1 cellular context compared by ENCODE assay signal in genomic region chr3:52373676-52374075, GRCh38.
TF ChIP-seq lines count a peak whose summit lies in the region.

No MANE protein-coding gene starts in this region.

TF ChIP-seq in GM12878, 131 proteins besides CTCF, POLR2A, EP300 and RAD21:
- TF ChIP-seq ETV6 (conservative IDR thresholded peaks at IDR 0.05 in 1 of 2, IDR thresholded peaks at IDR 0.05 in 1 of 2; ENCODE audit: borderline replicate concordance in 1 of 2, low read depth in 1 of 2), result no peak
- TF ChIP-seq ASH2L (IDR thresholded peaks at IDR 0.05; ENCODE audit: borderline replicate concordance, low read depth), result no peak
- TF ChIP-seq, protein P1, sequence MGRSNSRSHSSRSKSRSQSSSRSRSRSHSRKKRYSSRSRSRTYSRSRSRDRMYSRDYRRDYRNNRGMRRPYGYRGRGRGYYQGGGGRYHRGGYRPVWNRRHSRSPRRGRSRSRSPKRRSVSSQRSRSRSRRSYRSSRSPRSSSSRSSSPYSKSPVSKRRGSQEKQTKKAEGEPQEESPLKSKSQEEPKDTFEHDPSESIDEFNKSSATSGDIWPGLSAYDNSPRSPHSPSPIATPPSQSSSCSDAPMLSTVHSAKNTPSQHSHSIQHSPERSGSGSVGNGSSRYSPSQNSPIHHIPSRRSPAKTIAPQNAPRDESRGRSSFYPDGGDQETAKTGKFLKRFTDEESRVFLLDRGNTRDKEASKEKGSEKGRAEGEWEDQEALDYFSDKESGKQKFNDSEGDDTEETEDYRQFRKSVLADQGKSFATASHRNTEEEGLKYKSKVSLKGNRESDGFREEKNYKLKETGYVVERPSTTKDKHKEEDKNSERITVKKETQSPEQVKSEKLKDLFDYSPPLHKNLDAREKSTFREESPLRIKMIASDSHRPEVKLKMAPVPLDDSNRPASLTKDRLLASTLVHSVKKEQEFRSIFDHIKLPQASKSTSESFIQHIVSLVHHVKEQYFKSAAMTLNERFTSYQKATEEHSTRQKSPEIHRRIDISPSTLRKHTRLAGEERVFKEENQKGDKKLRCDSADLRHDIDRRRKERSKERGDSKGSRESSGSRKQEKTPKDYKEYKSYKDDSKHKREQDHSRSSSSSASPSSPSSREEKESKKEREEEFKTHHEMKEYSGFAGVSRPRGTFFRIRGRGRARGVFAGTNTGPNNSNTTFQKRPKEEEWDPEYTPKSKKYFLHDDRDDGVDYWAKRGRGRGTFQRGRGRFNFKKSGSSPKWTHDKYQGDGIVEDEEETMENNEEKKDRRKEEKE (IDR thresholded peaks at IDR 0.05), result no peak
- no peak for TF ChIP-seq SMAD5 (IDR thresholded peaks at IDR 0.05; ENCODE audit: low read depth)
- TF ChIP-seq PAX5 (IDR thresholded peaks at IDR 0.05; ENCODE audit: borderline replicate concordance, low read depth, low read length), result no peak
- TF ChIP-seq RBBP5 (conservative IDR thresholded peaks at IDR 0.05), result no peak
- TF ChIP-seq NFXL1 (IDR thresholded peaks at IDR 0.05; ENCODE audit: borderline replicate concordance), result no peak
- no peak for TF ChIP-seq USF1 (IDR thresholded peaks at IDR 0.05; ENCODE audit: borderline replicate concordance, extremely low read length, insufficient read depth, low read depth, low read length)
- no peak for TF ChIP-seq NKRF (conservative IDR thresholded peaks at IDR 0.05)
- TF ChIP-seq PML (IDR thresholded peaks at IDR 0.05; ENCODE audit: low read length), result no peak
TF ChIP-seq in GM12878: peak in this region for 0.
